19 cellular contexts compared by ENCODE assay signal in the genomic region with DNA sequence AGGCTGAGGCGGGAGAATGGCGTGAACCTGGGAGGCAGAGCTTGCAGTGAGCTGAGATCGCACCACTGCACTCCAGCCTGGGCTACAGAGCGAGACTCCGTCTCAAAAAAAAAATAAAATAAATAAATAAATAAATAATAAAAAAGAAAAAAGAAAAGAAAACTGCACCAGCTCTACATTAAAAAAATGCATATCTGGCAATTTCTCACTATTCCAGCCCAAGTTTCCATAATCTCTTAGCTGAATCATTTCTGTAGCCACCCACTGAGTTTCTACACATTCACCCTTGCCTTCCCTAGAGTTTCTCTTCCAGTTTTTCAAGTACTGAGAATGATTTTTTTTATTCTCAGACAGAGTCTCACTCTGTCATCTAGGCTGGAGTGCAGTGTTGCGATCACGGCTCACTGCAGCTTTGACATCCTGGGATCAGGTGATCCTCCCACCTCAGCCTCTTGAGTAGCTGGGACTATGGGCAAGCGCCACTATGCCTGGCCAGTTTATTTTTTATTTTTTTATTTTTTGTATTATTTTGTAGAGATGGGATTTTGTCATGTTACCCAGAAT.
DNase-seq lines count a peak whose midpoint lies in the region; ATAC-seq lines count a peak whose summit lies in the region.
"Had no signal": no experiment of that assay in that cellular context is flagged by ENCODE, and none has a peak within 500 bp of the region (broad histone marks: within the 10 kb centered on the region; RNA-seq: fewer than 3 reads in every experiment).

No MANE protein-coding gene starts in this region.

- no peaks in the 10 kb centered on the region for H3K36me3 ChIP-seq in adipocyte (ENCODE audit: control insufficient read depth, insufficient read depth, low read length, severe bottlenecking)
- H3K36me3 ChIP-seq: Peyer's patch had no signal

- peaks cover 36 to 49% of the 10 kb centered on the region in 2 donors for H3K27me3 Mint-ChIP-seq in stimulated activated naive B cell treated with anti-CD40 and anti-IgM and Interleukin-4, amounts not matched to agents 10 μg/mL and 1 μg/mL and 100 μg/mL, for 72 hours

- peaks cover 0 to 5% of the 10 kb centered on the region in 2 donors for H3K4me1 Mint-ChIP-seq in stimulated activated naive B cell treated with anti-CD40 and anti-IgM and Interleukin-4, amounts not matched to agents 10 μg/mL and 1 μg/mL and 100 μg/mL, for 72 hours

- ATAC-seq in GM18498 (IDR thresholded peaks at IDR 0.05; ENCODE audit: unreplicated experiment) (peak; percentile 65), HG02870 (IDR thresholded peaks at IDR 0.05; ENCODE audit: unreplicated experiment) (peak; percentile 54)
- ATAC-seq in stimulated activated naive B cell treated with anti-CD40 and anti-IgM and Interleukin-4, amounts not matched to agents 10 μg/mL and 1 μg/mL and 100 μg/mL, for 72 hours (replicated peaks), result peak; percentile 79 to 91
- ATAC-seq: SK-N-SH treated with all-trans-retinoic acid at 6 μM for 48 hours had no signal

- peaks cover 13% of the 10 kb centered on the region for H3K4me1 ChIP-seq in adipocyte (ENCODE audit: control insufficient read depth, insufficient read depth, low read length)
- H3K4me1 ChIP-seq: Peyer's patch had no signal

- DNase-seq in adipocyte (ENCODE audit: low read depth) (peak; percentile 4), inferior parietal cortex (ENCODE audit: extremely low spot score) (no peak)
- peak; percentile 7 for DNase-seq in stimulated activated naive B cell treated with anti-CD40 and anti-IgM and Interleukin-4, amounts not matched to agents 10 μg/mL and 1 μg/mL and 100 μg/mL, for 72 hours
- no peak for DNase-seq in activated naive CD4-positive, alpha-beta T cell (lab: John Stamatoyannopoulos, UW)
- DNase-seq in stimulated activated CD4-positive, alpha-beta T cell treated with anti-CD3 and anti-CD28 coated beads, Interleukin-4, amount 100 ng/mL, for 4 hours, result no peak
- DNase-seq: GOT3; HCEC 1CT; MM.1S; NCI-H1092 treated with DMSO at 0.1 percent for 48 hours; NCI-H1436 treated with DMSO at 0.1 percent for 48 hours; NCI-H1930; NCI-H510A; NCI-H774; NK-92 treated with Interleukin-12 subunit alpha and Interleukin-12 subunit beta, amount 100 ng/mL, for 24 hours; Peyer's patch had no signal

- no peak overlapping the region for H3K9ac ChIP-seq in adipocyte (ENCODE audit: low read length)

- H3K36me3 Mint-ChIP-seq in stimulated activated naive B cell treated with anti-CD40 and anti-IgM and Interleukin-4, amounts not matched to agents 10 μg/mL and 1 μg/mL and 100 μg/mL, for 72 hours, result peaks cover 0 to 2% of the 10 kb centered on the region in 2 donors
- H3K36me3 Mint-ChIP-seq: CD14-positive monocyte had no signal

- H3K4me3 Mint-ChIP-seq in stimulated activated naive B cell treated with anti-CD40 and anti-IgM and Interleukin-4, amounts not matched to agents 10 μg/mL and 1 μg/mL and 100 μg/mL, for 72 hours, result no peak overlapping the region
- H3K4me3 Mint-ChIP-seq: CD14-positive monocyte had no signal

- no peak overlapping the region for H3K27ac Mint-ChIP-seq in stimulated activated naive B cell treated with anti-CD40 and anti-IgM and Interleukin-4, amounts not matched to agents 10 μg/mL and 1 μg/mL and 100 μg/mL, for 72 hours

- peaks cover 0 to 1% of the 10 kb centered on the region in 2 donors for H3K9me3 Mint-ChIP-seq in stimulated activated naive B cell treated with anti-CD40 and anti-IgM and Interleukin-4, amounts not matched to agents 10 μg/mL and 1 μg/mL and 100 μg/mL, for 72 hours

- H3K9me3 ChIP-seq in adipocyte (ENCODE audit: control insufficient read depth, low read length), result no peaks in the 10 kb centered on the region
- H3K9me3 ChIP-seq: Peyer's patch had no signal

- H3K27me3 ChIP-seq in adipocyte (replicated peaks; ENCODE audit: control insufficient read depth, insufficient read depth, low read length), result no peaks in the 10 kb centered on the region
- H3K27me3 ChIP-seq: Peyer's patch had no signal

- no peak overlapping the region for H3K4me3 ChIP-seq in adipocyte (ENCODE audit: low read length)
- H3K4me3 ChIP-seq: Peyer's patch had no signal

Comparison
In these comparisons a context has a peak if more than half of its experiments do, and no peak if none do; other contexts are left out.
1. DNase-seq: peak in adipocyte (single experiment) and stimulated activated naive B cell treated with anti-CD40 and anti-IgM and Interleukin-4, amounts not matched to agents 10 μg/mL and 1 μg/mL and 100 μg/mL, for 72 hours (single experiment); none in activated naive CD4-positive, alpha-beta T cell (0 of 4), inferior parietal cortex (single experiment) and stimulated activated CD4-positive, alpha-beta T cell treated with anti-CD3 and anti-CD28 coated beads, Interleukin-4, amount 100 ng/mL, for 4 hours (0 of 2).
2. Peak in every context shown above with its lines, with median percentiles within 50 percentile points of each other: ATAC-seq.